1 cellular context compared by ENCODE assay signal in genomic region chr3:15470804-15471203, GRCh38.
TF ChIP-seq lines count a peak whose summit lies in the region.

No MANE protein-coding gene starts in this region.

TF ChIP-seq in H1, 55 proteins besides CTCF, POLR2A, EP300 and RAD21:
- TF ChIP-seq GTF2F1 (IDR thresholded peaks at IDR 0.05; ENCODE audit: borderline replicate concordance, low read depth, low read length) = no peak
- TF ChIP-seq RFX5 (IDR thresholded peaks at IDR 0.05; ENCODE audit: borderline replicate concordance, low read depth, low read length) = no peak
- no peak for TF ChIP-seq CREB1 (IDR thresholded peaks at IDR 0.05)
- TF ChIP-seq SIN3A (conservative IDR thresholded peaks at IDR 0.05 in 1 of 2, IDR thresholded peaks at IDR 0.05 in 1 of 2; ENCODE audit: low read depth in 1 of 2, low read length in 2 of 2) = no peak
- no peak for TF ChIP-seq RNF2 (IDR thresholded peaks at IDR 0.05; ENCODE audit: borderline replicate concordance, low read depth, low read length, missing control alignments, poor library complexity, severe bottlenecking)
- no peak for TF ChIP-seq MAX (IDR thresholded peaks at IDR 0.05)
- TF ChIP-seq GABPA (IDR thresholded peaks at IDR 0.05; ENCODE audit: borderline replicate concordance, insufficient read depth, low read length) = no peak
- no peak for TF ChIP-seq TAF1 (IDR thresholded peaks at IDR 0.05; ENCODE audit: low read depth, low read length)
- TF ChIP-seq RXRA (IDR thresholded peaks at IDR 0.05; ENCODE audit: insufficient read depth, low read depth, low read length) = no peak
- TF ChIP-seq BCL11A (IDR thresholded peaks at IDR 0.05; ENCODE audit: low read depth in 2 of 2, low read length in 2 of 2) = no peak
- TF ChIP-seq, protein P1, sequence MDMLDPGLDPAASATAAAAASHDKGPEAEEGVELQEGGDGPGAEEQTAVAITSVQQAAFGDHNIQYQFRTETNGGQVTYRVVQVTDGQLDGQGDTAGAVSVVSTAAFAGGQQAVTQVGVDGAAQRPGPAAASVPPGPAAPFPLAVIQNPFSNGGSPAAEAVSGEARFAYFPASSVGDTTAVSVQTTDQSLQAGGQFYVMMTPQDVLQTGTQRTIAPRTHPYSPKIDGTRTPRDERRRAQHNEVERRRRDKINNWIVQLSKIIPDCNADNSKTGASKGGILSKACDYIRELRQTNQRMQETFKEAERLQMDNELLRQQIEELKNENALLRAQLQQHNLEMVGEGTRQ (IDR thresholded peaks at IDR 0.05; ENCODE audit: low read length) = no peak
- no peak for TF ChIP-seq NRF1 (IDR thresholded peaks at IDR 0.05; ENCODE audit: low read depth, low read length)
- TF ChIP-seq HDAC6 (IDR thresholded peaks at IDR 0.05; ENCODE audit: low read depth, low read length) = no peak
